ENCODE assay signal across 1 cellular context in the genomic region with DNA sequence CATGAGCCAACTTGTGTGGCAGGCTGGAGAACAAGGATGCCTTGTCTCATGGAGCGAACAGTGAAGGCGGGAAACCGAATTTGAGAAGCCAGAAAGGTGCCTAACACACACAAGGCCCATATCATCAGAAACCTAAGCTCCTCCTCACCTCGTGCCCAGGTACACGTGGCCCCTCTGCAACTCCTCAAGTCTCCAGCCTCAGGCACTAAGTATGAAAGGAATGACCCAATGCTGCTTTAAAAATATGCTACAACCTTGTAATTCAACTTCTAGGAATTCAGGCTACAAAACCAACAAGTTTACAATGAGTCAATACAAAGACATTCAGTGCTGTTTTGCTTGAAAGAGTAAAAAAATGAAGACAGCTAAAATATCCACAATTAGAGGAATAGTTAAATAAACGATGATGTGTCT.
TF ChIP-seq lines count a peak whose summit lies in the region.

No MANE protein-coding gene starts in this region.

TF ChIP-seq in HCT116, 20 proteins besides CTCF, POLR2A, EP300 and RAD21:
- TF ChIP-seq CBX3 (IDR thresholded peaks at IDR 0.05; ENCODE audit: low read depth) = peak; percentile 59; the same call in 1 of the 2 replicates
- no peak for TF ChIP-seq SRF (IDR thresholded peaks at IDR 0.05; ENCODE audit: low read depth)
- TF ChIP-seq FOSL1 (IDR thresholded peaks at IDR 0.05; ENCODE audit: low read depth) = peak; percentile 16; the same call in 1 of the 2 replicates
- TF ChIP-seq, protein P1, sequence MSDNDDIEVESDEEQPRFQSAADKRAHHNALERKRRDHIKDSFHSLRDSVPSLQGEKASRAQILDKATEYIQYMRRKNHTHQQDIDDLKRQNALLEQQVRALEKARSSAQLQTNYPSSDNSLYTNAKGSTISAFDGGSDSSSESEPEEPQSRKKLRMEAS (IDR thresholded peaks at IDR 0.05) = peak; percentile 89
TF ChIP-seq in HCT116: peak in this region for 3.
